Comparison of ENCODE assay signal across 8 cellular contexts in the genomic region with DNA sequence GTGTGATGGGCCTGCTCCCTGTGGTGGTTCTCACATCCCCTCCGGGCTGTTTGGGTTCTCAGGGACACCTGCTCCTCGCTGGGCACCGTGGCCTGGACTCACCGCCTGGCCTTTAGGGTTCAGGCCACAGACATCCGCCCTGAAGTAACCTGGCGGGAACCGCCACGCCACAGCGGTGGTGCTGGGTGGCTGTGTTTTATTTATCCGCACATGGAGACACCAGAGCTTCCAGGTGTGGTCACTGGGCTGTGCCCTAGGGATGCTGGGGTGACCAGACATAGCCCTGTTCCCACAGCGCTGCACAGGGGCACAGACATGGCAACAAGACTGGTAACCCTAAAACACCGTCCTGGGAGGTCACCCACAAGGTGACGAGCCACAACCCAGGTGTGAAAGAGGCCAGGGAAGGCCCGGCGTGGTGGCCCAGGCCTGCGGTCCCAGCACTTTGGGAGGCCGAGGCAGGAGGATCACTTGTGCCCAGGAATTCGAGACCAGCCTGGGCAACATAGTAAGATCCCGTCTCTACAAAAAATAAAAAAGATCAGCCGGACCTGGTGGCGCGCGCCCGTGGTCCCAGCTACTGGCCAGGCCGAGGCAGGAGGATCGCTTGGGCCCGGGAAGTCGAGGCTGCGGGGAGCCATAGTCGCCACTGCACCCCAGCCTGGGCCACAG. TPM values are rescaled to one million over a fixed set of nuclear protein-coding genes. Genes with fewer than 3 reads are reported as not detected.
DNase-seq lines count a peak whose midpoint lies in the region; ATAC-seq and TF ChIP-seq lines count a peak whose summit lies in the region.

No MANE protein-coding gene starts in this region.

- no peaks in the 10 kb centered on the region for H3K9me3 ChIP-seq in gastrocnemius medialis

- H3K27me3 ChIP-seq in gastrocnemius medialis, result peaks cover 0 to 3% (median 0%) of the 10 kb centered on the region in 3 donors

- intact Hi-C loops in gastrocnemius medialis (cut with DNase I; ENCODE audit: low total_unique reads), result loop anchor here (2.0 kb wide), 1 partner anchor 25 kb away; a partner anchor contains a TSS

- H3K4me3 ChIP-seq in GM08714 (ENCODE audit: low read length), result peak overlapping the region; percentile 71; the same call in 1 of the 2 replicates
- peak overlapping the region; percentile 73 for H3K4me3 ChIP-seq in WI38 (ENCODE audit: low read depth, low read length)
- H3K4me3 ChIP-seq in foreskin fibroblast (ENCODE audit: low read depth in 1 of 2, low read length in 2 of 2), result peak overlapping the region; percentile 59 to 65
- H3K4me3 ChIP-seq in gastrocnemius medialis, result peak overlapping the region; percentile 51 to 88 (median 57)

- H3K4me1 ChIP-seq in gastrocnemius medialis, result peaks cover 3 to 4% of the 10 kb centered on the region in 2 donors

- no peak for ATAC-seq in gastrocnemius medialis
- no peak for ATAC-seq in activated CD4-positive, CD25-positive, alpha-beta regulatory T cell treated with anti-CD3 and anti-CD28 coated beads, Interleukin-2, amount 50 U/mL, for 24 hours
- no peak for ATAC-seq in HG02678 (IDR thresholded peaks at IDR 0.05; ENCODE audit: unreplicated experiment)
- no peak for ATAC-seq in HG02884 (IDR thresholded peaks at IDR 0.05; ENCODE audit: unreplicated experiment)

- no peak for TF ChIP-seq CTCF in WI38 (IDR thresholded peaks at IDR 0.05; ENCODE audit: low read depth, low read length)
- no peak for TF ChIP-seq CTCF in foreskin fibroblast (IDR thresholded peaks at IDR 0.05; ENCODE audit: low read depth, low read length)
- TF ChIP-seq CTCF in gastrocnemius medialis (IDR thresholded peaks at IDR 0.05 in 4 of 5, conservative IDR thresholded peaks at IDR 0.05 in 1 of 5), result no peak

- no peak for DNase-seq in foreskin fibroblast
- DNase-seq in gastrocnemius medialis, result no peak
- no peak for DNase-seq in COLO829 (ENCODE audit: low spot score)

- no peaks in the 10 kb centered on the region for H3K36me3 ChIP-seq in gastrocnemius medialis

- TF ChIP-seq POLR2A in gastrocnemius medialis (IDR thresholded peaks at IDR 0.05), result no peak

- in situ Hi-C loops in gastrocnemius medialis (cut with MboI; ENCODE audit: low sequenced_read_pairs in 4 of 4), result no loop called here

- H3K27ac ChIP-seq in gastrocnemius medialis, result peak overlapping the region; percentile 65 to 81 (median 72)

RNA-seq across cellular contexts. Expression of a gene that starts 0.6 kb away (rescaled TPM):
- total RNA-seq in gastrocnemius medialis, result 10 to 100 TPM in 1 of 4 donors, 1 to 10 TPM in 2, under 1 TPM in 1; 0.94 to 13.4 (median 6.9) TPM

RNA-seq across cellular contexts. Expression of a gene that starts 12.3 kb away (rescaled TPM):
- total RNA-seq in gastrocnemius medialis, result 100 to 1,000 TPM in 2 of 4 donors, 10 to 100 TPM in 2; 43.3 to 121 (median 107) TPM

RNA-seq across cellular contexts. Expression of a gene that starts 24.6 kb away (rescaled TPM):
- total RNA-seq in gastrocnemius medialis, result 100 to 1,000 TPM in 1 of 4 donors, 10 to 100 TPM in 3; 39.9 to 105 (median 66.4) TPM
